Comparison of ENCODE assay signal across 7 cellular contexts in genomic region chr11:60906132-60906972, GRCh38. TPM values are rescaled to one million over a fixed set of nuclear protein-coding genes. Genes with fewer than 3 reads are reported as not detected.
DNase-seq lines count a peak whose midpoint lies in the region; ATAC-seq and TF ChIP-seq lines count a peak whose summit lies in the region.

TSS of gene PRPF19 (minus strand) at chr11:60906585. CDS start at chr11:60906382, 203 bp downstream.

- no peaks in the 10 kb centered on the region for H3K36me3 ChIP-seq in hepatocyte (replicated peaks; ENCODE audit: insufficient read depth, low read depth)

- H3K4me1 ChIP-seq in hepatocyte (ENCODE audit: insufficient read depth), result peaks cover 14% of the 10 kb centered on the region

- H3K9me3 ChIP-seq in hepatocyte (ENCODE audit: low read depth), result no peaks in the 10 kb centered on the region

- H3K4me2 ChIP-seq in hepatocyte, result peak within 1 kb of the TSS; percentile 89

- WGBS in hepatocyte (ENCODE audit: low lambda C conversion rate, missing lambda C conversion rate), result 2% methylated on average over 74 of the region's 75 CpGs

- no peaks in the 10 kb centered on the region for H3K9me2 ChIP-seq in hepatocyte (replicated peaks; ENCODE audit: insufficient read depth)

- peak within 1 kb of the TSS; percentile 44 for H2AFZ ChIP-seq in hepatocyte

- DNase-seq in NCI-H2029 treated with DMSO at 0.1 percent for 48 hours (lab: John Stamatoyannopoulos, UW) (peak; percentile 89), T-helper 9 cell (peak; percentile 99), astrocyte of the cerebellum (ENCODE audit: low read depth) (peak; percentile 88), hepatocyte (ENCODE audit: low spot score) (peak; percentile 97), retinal pigment epithelial cell (ENCODE audit: low read depth) (peak; percentile 83)

- peak within 1 kb of the TSS; percentile 77 for H3K4me3 ChIP-seq in astrocyte of the cerebellum (ENCODE audit: low read depth, low read length)
- peak within 1 kb of the TSS; percentile 52 for H3K4me3 ChIP-seq in hepatocyte
- peak within 1 kb of the TSS; percentile 93 for H3K4me3 ChIP-seq in retinal pigment epithelial cell (ENCODE audit: low read length)

- TF ChIP-seq CTCF in astrocyte of the cerebellum (IDR thresholded peaks at IDR 0.05; ENCODE audit: low read depth, low read length, missing control alignments) (no peak), hepatocyte (IDR thresholded peaks at IDR 0.05; ENCODE audit: poor library complexity) (no peak), retinal pigment epithelial cell (conservative IDR thresholded peaks at IDR 0.05; ENCODE audit: low read depth, low read length) (no peak)

- H3K27me3 ChIP-seq in hepatocyte, result no peaks in the 10 kb centered on the region

- peak; percentile 76 for ATAC-seq in GM18505 (IDR thresholded peaks at IDR 0.05; ENCODE audit: unreplicated experiment)
- peak; percentile 71 for ATAC-seq in HG02981 (IDR thresholded peaks at IDR 0.05; ENCODE audit: unreplicated experiment)

- H3K79me2 ChIP-seq in hepatocyte, result peaks cover 37% of the 10 kb centered on the region

- in situ Hi-C loops in astrocyte of the cerebellum (cut with HindIII; ENCODE audit: low sequenced_read_pairs), result no loop called here

- peak; percentile 94 for TF ChIP-seq POLR2A in GM18505 (IDR thresholded peaks at IDR 0.05; ENCODE audit: borderline replicate concordance, extremely low read depth, insufficient read depth, insufficient read length)

- H3K27ac ChIP-seq in hepatocyte, result peak within 1 kb of the TSS; percentile 91

- H4K20me1 ChIP-seq in hepatocyte (ENCODE audit: insufficient read depth, poor library complexity, severe bottlenecking), result peaks cover 16% of the 10 kb centered on the region

RNA-seq across cellular contexts. Expression of gene PRPF19, which starts in this region (rescaled TPM):
- 38.1 and 53.8 TPM in 2 replicates for total RNA-seq in hepatocyte
- 18.5 and 19.3 TPM in 2 replicates for polyA plus RNA-seq in hepatocyte

Comparison
In these comparisons a context has a peak if more than half of its experiments do, and no peak if none do; other contexts are left out.
1. Peak in every context shown above with its lines: DNase-seq, ATAC-seq, H3K4me3 ChIP-seq and H3K27ac ChIP-seq.